Comparison of ENCODE assay signal across 1 cellular context in the genomic region with DNA sequence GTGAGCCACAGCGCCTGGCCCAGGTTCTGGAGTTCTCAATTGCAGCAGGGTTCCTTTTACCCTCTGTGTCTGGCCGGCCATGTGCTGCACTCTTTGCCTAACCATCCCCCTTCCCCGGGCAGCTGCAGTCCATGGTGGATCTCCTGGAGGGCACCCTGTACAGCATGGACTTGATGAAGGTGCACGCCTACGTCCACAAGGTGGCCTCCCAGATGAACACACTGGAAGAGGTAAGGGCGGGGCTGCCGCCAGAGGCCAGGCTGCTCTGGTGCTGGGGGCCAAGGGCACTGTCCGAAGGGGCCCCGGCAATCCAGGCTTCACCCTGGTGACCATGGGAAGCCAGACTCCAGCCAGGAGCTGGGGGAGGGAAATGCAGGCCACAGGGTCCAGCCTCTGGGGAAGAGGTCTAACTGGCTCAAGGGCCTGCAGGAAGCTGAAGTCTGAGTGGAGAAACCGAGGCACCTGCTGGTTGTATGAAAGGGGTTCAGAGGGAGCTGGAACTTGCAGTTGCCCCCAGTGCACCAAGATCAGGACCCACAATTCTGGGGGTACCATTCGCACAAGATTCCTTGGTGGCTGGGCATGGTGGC.
TF ChIP-seq lines count a peak whose summit lies in the region.

No MANE protein-coding gene starts in this region.

TF ChIP-seq in HepG2, 621 proteins besides CTCF, POLR2A, EP300 and RAD21 (continued from another document and continues in another):
- TF ChIP-seq, protein P1, sequence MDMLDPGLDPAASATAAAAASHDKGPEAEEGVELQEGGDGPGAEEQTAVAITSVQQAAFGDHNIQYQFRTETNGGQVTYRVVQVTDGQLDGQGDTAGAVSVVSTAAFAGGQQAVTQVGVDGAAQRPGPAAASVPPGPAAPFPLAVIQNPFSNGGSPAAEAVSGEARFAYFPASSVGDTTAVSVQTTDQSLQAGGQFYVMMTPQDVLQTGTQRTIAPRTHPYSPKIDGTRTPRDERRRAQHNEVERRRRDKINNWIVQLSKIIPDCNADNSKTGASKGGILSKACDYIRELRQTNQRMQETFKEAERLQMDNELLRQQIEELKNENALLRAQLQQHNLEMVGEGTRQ (IDR thresholded peaks at IDR 0.05; ENCODE audit: low read depth, low read length) = no peak
- TF ChIP-seq, protein P1 (CRISPR knock-in tag; IDR thresholded peaks at IDR 0.05; ENCODE audit: borderline replicate concordance) = no peak
- TF ChIP-seq, protein P2, sequence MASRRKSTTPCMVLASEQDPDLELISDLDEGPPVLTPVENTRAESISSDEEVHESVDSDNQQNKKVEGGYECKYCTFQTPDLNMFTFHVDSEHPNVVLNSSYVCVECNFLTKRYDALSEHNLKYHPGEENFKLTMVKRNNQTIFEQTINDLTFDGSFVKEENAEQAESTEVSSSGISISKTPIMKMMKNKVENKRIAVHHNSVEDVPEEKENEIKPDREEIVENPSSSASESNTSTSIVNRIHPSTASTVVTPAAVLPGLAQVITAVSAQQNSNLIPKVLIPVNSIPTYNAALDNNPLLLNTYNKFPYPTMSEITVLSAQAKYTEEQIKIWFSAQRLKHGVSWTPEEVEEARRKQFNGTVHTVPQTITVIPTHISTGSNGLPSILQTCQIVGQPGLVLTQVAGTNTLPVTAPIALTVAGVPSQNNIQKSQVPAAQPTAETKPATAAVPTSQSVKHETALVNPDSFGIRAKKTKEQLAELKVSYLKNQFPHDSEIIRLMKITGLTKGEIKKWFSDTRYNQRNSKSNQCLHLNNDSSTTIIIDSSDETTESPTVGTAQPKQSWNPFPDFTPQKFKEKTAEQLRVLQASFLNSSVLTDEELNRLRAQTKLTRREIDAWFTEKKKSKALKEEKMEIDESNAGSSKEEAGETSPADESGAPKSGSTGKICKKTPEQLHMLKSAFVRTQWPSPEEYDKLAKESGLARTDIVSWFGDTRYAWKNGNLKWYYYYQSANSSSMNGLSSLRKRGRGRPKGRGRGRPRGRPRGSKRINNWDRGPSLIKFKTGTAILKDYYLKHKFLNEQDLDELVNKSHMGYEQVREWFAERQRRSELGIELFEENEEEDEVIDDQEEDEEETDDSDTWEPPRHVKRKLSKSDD (CRISPR knock-in tag; IDR thresholded peaks at IDR 0.05; ENCODE audit: low read depth) = no peak
- TF ChIP-seq ELF4 (CRISPR knock-in tag; IDR thresholded peaks at IDR 0.05; ENCODE audit: borderline replicate concordance) (no peak), ZNF34 (CRISPR knock-in tag; IDR thresholded peaks at IDR 0.05; ENCODE audit: borderline replicate concordance) (no peak), ATF7-NPFF (CRISPR knock-in tag; IDR thresholded peaks at IDR 0.05; ENCODE audit: low read depth) (no peak), SSRP1 (CRISPR knock-in tag; IDR thresholded peaks at IDR 0.05) (no peak), NFATC3 (CRISPR knock-in tag; IDR thresholded peaks at IDR 0.05) (no peak), FOXO1 (CRISPR knock-in tag; IDR thresholded peaks at IDR 0.05) (no peak), THYN1 (CRISPR knock-in tag; IDR thresholded peaks at IDR 0.05; ENCODE audit: borderline replicate concordance, low read depth) (no peak), PRPF4 (IDR thresholded peaks at IDR 0.05; ENCODE audit: low read depth, low read length, poor library complexity, severe bottlenecking) (no peak), IKZF1 (IDR thresholded peaks at IDR 0.05) (no peak), ZFP82 (CRISPR knock-in tag; IDR thresholded peaks at IDR 0.05; ENCODE audit: borderline replicate concordance) (no peak), ZNF792 (CRISPR knock-in tag; IDR thresholded peaks at IDR 0.05) (no peak), KDM2A (CRISPR knock-in tag; IDR thresholded peaks at IDR 0.05; ENCODE audit: borderline replicate concordance, low read depth) (peak; percentile 69; the same call in 1 of the 2 replicates), POLR2G (IDR thresholded peaks at IDR 0.05; ENCODE audit: low read depth, low read length) (no peak), ZNF446 (CRISPR knock-in tag; IDR thresholded peaks at IDR 0.05) (no peak), RBM22 (optimal IDR thresholded peaks at IDR 0.05; ENCODE audit: low read length) (no peak), ZFP1 (CRISPR knock-in tag; IDR thresholded peaks at IDR 0.05) (no peak), HDAC6 (IDR thresholded peaks at IDR 0.05; ENCODE audit: low read depth, low read length) (no peak), PHF8 (CRISPR knock-in tag; IDR thresholded peaks at IDR 0.05) (0 out of 2 replicates have a peak, but pooled peaks have one; percentile 31), MIER2 (CRISPR knock-in tag; IDR thresholded peaks at IDR 0.05) (peak; percentile 68; the same call in 1 of the 2 replicates), ATAD3A (CRISPR knock-in tag; IDR thresholded peaks at IDR 0.05) (no peak), MTF2 (CRISPR knock-in tag; IDR thresholded peaks at IDR 0.05; ENCODE audit: borderline replicate concordance) (no peak), RBM39 (IDR thresholded peaks at IDR 0.05; ENCODE audit: low read depth, low read length, poor library complexity, severe bottlenecking) (no peak), EED (CRISPR knock-in tag; IDR thresholded peaks at IDR 0.05) (no peak), ZNF577 (CRISPR knock-in tag; IDR thresholded peaks at IDR 0.05; ENCODE audit: borderline replicate concordance, low read depth) (no peak), ARNT (IDR thresholded peaks at IDR 0.05) (no peak), ZNF441 (CRISPR knock-in tag; IDR thresholded peaks at IDR 0.05; ENCODE audit: borderline replicate concordance) (no peak), CCAR2 (optimal IDR thresholded peaks at IDR 0.05; ENCODE audit: low read depth, low read length) (no peak), ZNF672 (CRISPR knock-in tag; IDR thresholded peaks at IDR 0.05) (no peak), NRL (CRISPR knock-in tag; IDR thresholded peaks at IDR 0.05; ENCODE audit: borderline replicate concordance) (no peak)
- TF ChIP-seq, protein P3, sequence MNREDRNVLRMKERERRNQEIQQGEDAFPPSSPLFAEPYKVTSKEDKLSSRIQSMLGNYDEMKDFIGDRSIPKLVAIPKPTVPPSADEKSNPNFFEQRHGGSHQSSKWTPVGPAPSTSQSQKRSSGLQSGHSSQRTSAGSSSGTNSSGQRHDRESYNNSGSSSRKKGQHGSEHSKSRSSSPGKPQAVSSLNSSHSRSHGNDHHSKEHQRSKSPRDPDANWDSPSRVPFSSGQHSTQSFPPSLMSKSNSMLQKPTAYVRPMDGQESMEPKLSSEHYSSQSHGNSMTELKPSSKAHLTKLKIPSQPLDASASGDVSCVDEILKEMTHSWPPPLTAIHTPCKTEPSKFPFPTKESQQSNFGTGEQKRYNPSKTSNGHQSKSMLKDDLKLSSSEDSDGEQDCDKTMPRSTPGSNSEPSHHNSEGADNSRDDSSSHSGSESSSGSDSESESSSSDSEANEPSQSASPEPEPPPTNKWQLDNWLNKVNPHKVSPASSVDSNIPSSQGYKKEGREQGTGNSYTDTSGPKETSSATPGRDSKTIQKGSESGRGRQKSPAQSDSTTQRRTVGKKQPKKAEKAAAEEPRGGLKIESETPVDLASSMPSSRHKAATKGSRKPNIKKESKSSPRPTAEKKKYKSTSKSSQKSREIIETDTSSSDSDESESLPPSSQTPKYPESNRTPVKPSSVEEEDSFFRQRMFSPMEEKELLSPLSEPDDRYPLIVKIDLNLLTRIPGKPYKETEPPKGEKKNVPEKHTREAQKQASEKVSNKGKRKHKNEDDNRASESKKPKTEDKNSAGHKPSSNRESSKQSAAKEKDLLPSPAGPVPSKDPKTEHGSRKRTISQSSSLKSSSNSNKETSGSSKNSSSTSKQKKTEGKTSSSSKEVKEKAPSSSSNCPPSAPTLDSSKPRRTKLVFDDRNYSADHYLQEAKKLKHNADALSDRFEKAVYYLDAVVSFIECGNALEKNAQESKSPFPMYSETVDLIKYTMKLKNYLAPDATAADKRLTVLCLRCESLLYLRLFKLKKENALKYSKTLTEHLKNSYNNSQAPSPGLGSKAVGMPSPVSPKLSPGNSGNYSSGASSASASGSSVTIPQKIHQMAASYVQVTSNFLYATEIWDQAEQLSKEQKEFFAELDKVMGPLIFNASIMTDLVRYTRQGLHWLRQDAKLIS (CRISPR knock-in tag; IDR thresholded peaks at IDR 0.05) = no peak
- TF ChIP-seq, protein P4, sequence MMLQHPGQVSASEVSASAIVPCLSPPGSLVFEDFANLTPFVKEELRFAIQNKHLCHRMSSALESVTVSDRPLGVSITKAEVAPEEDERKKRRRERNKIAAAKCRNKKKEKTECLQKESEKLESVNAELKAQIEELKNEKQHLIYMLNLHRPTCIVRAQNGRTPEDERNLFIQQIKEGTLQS (CRISPR knock-in tag; IDR thresholded peaks at IDR 0.05) = no peak
- TF ChIP-seq, protein P5, sequence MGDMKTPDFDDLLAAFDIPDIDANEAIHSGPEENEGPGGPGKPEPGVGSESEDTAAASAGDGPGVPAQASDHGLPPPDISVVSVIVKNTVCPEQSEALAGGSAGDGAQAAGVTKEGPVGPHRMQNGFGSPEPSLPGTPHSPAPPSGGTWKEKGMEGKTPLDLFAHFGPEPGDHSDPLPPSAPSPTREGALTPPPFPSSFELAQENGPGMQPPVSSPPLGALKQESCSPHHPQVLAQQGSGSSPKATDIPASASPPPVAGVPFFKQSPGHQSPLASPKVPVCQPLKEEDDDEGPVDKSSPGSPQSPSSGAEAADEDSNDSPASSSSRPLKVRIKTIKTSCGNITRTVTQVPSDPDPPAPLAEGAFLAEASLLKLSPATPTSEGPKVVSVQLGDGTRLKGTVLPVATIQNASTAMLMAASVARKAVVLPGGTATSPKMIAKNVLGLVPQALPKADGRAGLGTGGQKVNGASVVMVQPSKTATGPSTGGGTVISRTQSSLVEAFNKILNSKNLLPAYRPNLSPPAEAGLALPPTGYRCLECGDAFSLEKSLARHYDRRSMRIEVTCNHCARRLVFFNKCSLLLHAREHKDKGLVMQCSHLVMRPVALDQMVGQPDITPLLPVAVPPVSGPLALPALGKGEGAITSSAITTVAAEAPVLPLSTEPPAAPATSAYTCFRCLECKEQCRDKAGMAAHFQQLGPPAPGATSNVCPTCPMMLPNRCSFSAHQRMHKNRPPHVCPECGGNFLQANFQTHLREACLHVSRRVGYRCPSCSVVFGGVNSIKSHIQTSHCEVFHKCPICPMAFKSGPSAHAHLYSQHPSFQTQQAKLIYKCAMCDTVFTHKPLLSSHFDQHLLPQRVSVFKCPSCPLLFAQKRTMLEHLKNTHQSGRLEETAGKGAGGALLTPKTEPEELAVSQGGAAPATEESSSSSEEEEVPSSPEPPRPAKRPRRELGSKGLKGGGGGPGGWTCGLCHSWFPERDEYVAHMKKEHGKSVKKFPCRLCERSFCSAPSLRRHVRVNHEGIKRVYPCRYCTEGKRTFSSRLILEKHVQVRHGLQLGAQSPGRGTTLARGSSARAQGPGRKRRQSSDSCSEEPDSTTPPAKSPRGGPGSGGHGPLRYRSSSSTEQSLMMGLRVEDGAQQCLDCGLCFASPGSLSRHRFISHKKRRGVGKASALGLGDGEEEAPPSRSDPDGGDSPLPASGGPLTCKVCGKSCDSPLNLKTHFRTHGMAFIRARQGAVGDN (CRISPR knock-in tag; IDR thresholded peaks at IDR 0.05) = peak; percentile 76
- TF ChIP-seq, protein P6, sequence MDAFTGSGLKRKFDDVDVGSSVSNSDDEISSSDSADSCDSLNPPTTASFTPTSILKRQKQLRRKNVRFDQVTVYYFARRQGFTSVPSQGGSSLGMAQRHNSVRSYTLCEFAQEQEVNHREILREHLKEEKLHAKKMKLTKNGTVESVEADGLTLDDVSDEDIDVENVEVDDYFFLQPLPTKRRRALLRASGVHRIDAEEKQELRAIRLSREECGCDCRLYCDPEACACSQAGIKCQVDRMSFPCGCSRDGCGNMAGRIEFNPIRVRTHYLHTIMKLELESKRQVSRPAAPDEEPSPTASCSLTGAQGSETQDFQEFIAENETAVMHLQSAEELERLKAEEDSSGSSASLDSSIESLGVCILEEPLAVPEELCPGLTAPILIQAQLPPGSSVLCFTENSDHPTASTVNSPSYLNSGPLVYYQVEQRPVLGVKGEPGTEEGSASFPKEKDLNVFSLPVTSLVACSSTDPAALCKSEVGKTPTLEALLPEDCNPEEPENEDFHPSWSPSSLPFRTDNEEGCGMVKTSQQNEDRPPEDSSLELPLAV (CRISPR knock-in tag; conservative IDR thresholded peaks at IDR 0.05; ENCODE audit: low read depth) = no peak
